Comparison of ENCODE assay signal across 21 cellular contexts in the genomic region with DNA sequence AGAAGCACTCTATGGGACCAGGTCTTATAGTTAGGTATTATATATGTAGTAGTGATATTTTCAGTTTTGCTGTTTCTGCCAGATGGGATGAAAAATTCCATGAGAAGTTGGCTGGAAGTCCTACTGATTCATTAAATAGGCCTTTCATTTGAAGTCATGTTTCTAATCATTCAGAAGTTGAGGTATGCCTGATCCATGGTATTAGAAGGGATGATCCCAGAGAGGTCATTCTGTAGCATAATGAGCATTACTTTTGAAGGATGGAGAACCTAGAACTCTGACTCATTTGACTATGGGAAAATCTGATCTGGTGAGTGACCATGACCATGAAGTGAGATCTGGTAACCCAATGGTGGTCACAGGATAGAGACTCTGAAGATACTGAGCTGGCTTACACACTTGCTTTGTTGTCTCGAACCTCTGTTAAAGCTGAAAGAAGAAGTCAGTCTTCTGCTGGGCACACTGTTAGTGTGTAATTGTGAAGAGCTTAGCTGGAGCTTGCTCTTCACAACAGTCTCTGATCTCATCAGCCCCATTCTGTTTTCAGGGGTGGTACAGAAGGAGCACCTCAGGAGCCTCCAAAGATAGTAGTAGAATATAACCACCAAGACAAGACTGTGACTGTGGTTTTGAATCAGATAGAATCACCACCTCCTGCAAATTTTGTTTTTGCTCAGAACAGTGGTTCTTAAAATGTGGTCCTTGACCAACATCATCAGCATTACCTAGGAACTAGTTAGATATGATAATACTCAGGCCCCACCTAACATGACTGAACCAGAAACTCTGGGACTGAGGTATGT. TPM values are rescaled to one million over a fixed set of nuclear protein-coding genes. Genes with fewer than 3 reads are reported as not detected.
DNase-seq lines count a peak whose midpoint lies in the region; ATAC-seq, FAIRE-seq and TF ChIP-seq lines count a peak whose summit lies in the region.
"Had no signal": no experiment of that assay in that cellular context is flagged by ENCODE, and none has a peak within 500 bp of the region (broad histone marks: within the 10 kb centered on the region; RNA-seq: fewer than 3 reads in every experiment).

No MANE protein-coding gene starts in this region.

- H2AFZ ChIP-seq in mesenchymal stem cell (ENCODE audit: low read depth, low read length): no peak overlapping the region

- H3K9me3 ChIP-seq in left ventricle myocardium inferior (replicated peaks) (no peaks in the 10 kb centered on the region), heart left ventricle (no peaks in the 10 kb centered on the region), thyroid gland (no peaks in the 10 kb centered on the region), mesenchymal stem cell (ENCODE audit: control insufficient read depth, low read length) (no peaks in the 10 kb centered on the region)
- H3K9me3 ChIP-seq: breast epithelium had no signal

- H2AK5ac ChIP-seq in mesenchymal stem cell (ENCODE audit: low read length, severe bottlenecking): no peak overlapping the region

- no peaks in the 10 kb centered on the region for H3K27me3 ChIP-seq in left ventricle myocardium inferior (ENCODE audit: low read depth)
- H3K27me3 ChIP-seq in heart left ventricle: no peaks in the 10 kb centered on the region
- H3K27me3 ChIP-seq in thyroid gland: no peaks in the 10 kb centered on the region
- H3K27me3 ChIP-seq in mesenchymal stem cell (ENCODE audit: control insufficient read depth in 1 of 2, insufficient read depth in 1 of 2, low read length in 2 of 2): no peaks in the 10 kb centered on the region
- H3K27me3 ChIP-seq: breast epithelium had no signal

- H4K91ac ChIP-seq in mesenchymal stem cell (ENCODE audit: low read length): no peak overlapping the region

- H3K4ac ChIP-seq in mesenchymal stem cell (ENCODE audit: low read depth in 1 of 2, low read length in 2 of 2): no peak overlapping the region

- H3K18ac ChIP-seq in mesenchymal stem cell (ENCODE audit: low read depth in 1 of 2, low read length in 2 of 2): no peak overlapping the region

- ATAC-seq in heart left ventricle: no peak
- ATAC-seq in HG02852 (IDR thresholded peaks at IDR 0.05; ENCODE audit: unreplicated experiment): peak; percentile 39
- ATAC-seq: naive thymus-derived CD8-positive, alpha-beta T cell; Right ventricle myocardium inferior had no signal

- H3K14ac ChIP-seq in mesenchymal stem cell (ENCODE audit: low read length in 2 of 2): no peak overlapping the region

- H3K27ac ChIP-seq in left ventricle myocardium inferior (replicated peaks) (peak overlapping the region; percentile 4), heart left ventricle (no peak overlapping the region), thyroid gland (peak overlapping the region in 2 of 3 donors; percentile 78 to 93), mesenchymal stem cell (ENCODE audit: low read length, poor library complexity, severe bottlenecking) (no peak overlapping the region)
- H3K27ac ChIP-seq: breast epithelium, VCaP had no signal

- no peaks in the 10 kb centered on the region for H3K9me3 Mint-ChIP-seq in activated T-helper 2 cell treated with anti-CD3 and anti-CD28 coated beads, Interferon-gamma antibody, Interleukin-2, Interleukin-4, amounts not matched to agents 10 μg/mL and 5 μg/mL and 100 μg/mL, durations not matched to agents 14 hours and 24 hours and 36 hours
- H3K9me3 Mint-ChIP-seq: immature natural killer cell; naive thymus-derived CD8-positive, alpha-beta T cell had no signal

- H3K23ac ChIP-seq in mesenchymal stem cell (ENCODE audit: low read length in 2 of 2): no peak overlapping the region

- peak overlapping the region; percentile 66 for H3K27ac Mint-ChIP-seq in activated T-helper 2 cell treated with anti-CD3 and anti-CD28 coated beads, Interferon-gamma antibody, Interleukin-2, Interleukin-4, amounts not matched to agents 10 μg/mL and 5 μg/mL and 100 μg/mL, durations not matched to agents 14 hours and 24 hours and 36 hours
- H3K27ac Mint-ChIP-seq: activated naive CD8-positive, alpha-beta T cell had no signal

- H2BK15ac ChIP-seq in mesenchymal stem cell (ENCODE audit: low read depth, poor library complexity, severe bottlenecking): no peak overlapping the region

- peak overlapping the region; percentile 11 for H3K4me3 Mint-ChIP-seq in activated T-helper 2 cell treated with anti-CD3 and anti-CD28 coated beads, Interferon-gamma antibody, Interleukin-2, Interleukin-4, amounts not matched to agents 10 μg/mL and 5 μg/mL and 100 μg/mL, durations not matched to agents 14 hours and 24 hours and 36 hours (ENCODE audit: low read depth)
- H3K4me3 Mint-ChIP-seq: activated naive CD8-positive, alpha-beta T cell; immature natural killer cell; naive thymus-derived CD8-positive, alpha-beta T cell had no signal

- H4K8ac ChIP-seq in mesenchymal stem cell (ENCODE audit: low read length): no peak overlapping the region

- TF ChIP-seq CTCF in left ventricle myocardium inferior (IDR thresholded peaks at IDR 0.05; ENCODE audit: borderline replicate concordance) (no peak), heart left ventricle (IDR thresholded peaks at IDR 0.05) (no peak), thyroid gland (IDR thresholded peaks at IDR 0.05) (no peak)

- no peak overlapping the region for H3K9ac ChIP-seq in mesenchymal stem cell (ENCODE audit: low read length)

- intact Hi-C loops in left ventricle myocardium inferior (cut with micrococcal nuclease): no loop called here
- intact Hi-C loops in heart left ventricle (cut with DNase I): loop anchor here in 4 of 10 donors (10.0 kb wide), 3 partner anchors 55 to 255 kb away; a partner anchor contains a TSS
- intact Hi-C loops in activated T-helper 2 cell treated with anti-CD3 and anti-CD28 coated beads, Interferon-gamma antibody, Interleukin-2, Interleukin-4, amounts not matched to agents 10 μg/mL and 5 μg/mL and 100 μg/mL, durations not matched to agents 14 hours and 24 hours and 36 hours (cut with micrococcal nuclease): loop anchor here (1.0 to 5.0 kb wide), 2 partner anchors 8 to 737 kb away; no protein-coding TSS in a partner anchor
- intact Hi-C loops in thyroid gland (cut with DNase I): no loop called here

- H3K4me3 ChIP-seq in left ventricle myocardium inferior (no peak overlapping the region), heart left ventricle (no peak overlapping the region), thyroid gland (replicated peaks in 1 of 3) (no peak overlapping the region), mesenchymal stem cell (ENCODE audit: insufficient read depth in 1 of 2, low read depth in 1 of 2, low read length in 2 of 2) (no peak overlapping the region)
- H3K4me3 ChIP-seq: breast epithelium, lung had no signal

- H2BK120ac ChIP-seq in mesenchymal stem cell (ENCODE audit: low read depth, low read length): no peak overlapping the region

- DNase-seq in left ventricle myocardium inferior: no peak
- DNase-seq in heart left ventricle: no peak
- peak; percentile 14 for DNase-seq in activated T-helper 2 cell treated with anti-CD3 and anti-CD28 coated beads, Interferon-gamma antibody, Interleukin-2, Interleukin-4, amounts not matched to agents 10 μg/mL and 5 μg/mL and 100 μg/mL, durations not matched to agents 14 hours and 24 hours and 36 hours (ENCODE audit: low spot score)
- DNase-seq in thyroid gland: no peak
- DNase-seq in mesenteric fat pad (ENCODE audit: low spot score): no peak
- no peak for DNase-seq in urothelium cell line (ENCODE audit: low spot score)
- DNase-seq in mesenchymal stem cell: no peak
- DNase-seq: DND-41; erythroblast; immature natural killer cell; MV-4-11; naive thymus-derived CD8-positive, alpha-beta T cell; NCI-H2029; stimulated activated CD4-positive, alpha-beta T cell treated with anti-CD3 and anti-CD28 coated beads, Interleukin-2, amount 100 ng/mL, for 48 hours; T-helper 1 cell had no signal

- H2BK12ac ChIP-seq in mesenchymal stem cell (ENCODE audit: low read length in 2 of 2): no peak overlapping the region

- H3K4me1 ChIP-seq in left ventricle myocardium inferior (peaks cover 97% of the 10 kb centered on the region), heart left ventricle (peaks cover 4 to 89% (median 67%) of the 10 kb centered on the region in 12 donors), thyroid gland (peaks cover 57 to 83% of the 10 kb centered on the region in 2 donors), mesenchymal stem cell (ENCODE audit: control insufficient read depth, insufficient read depth, low read depth, low read length) (peaks cover 9% of the 10 kb centered on the region)
- H3K4me1 ChIP-seq: breast epithelium had no signal

- TF ChIP-seq POLR2A in heart left ventricle (IDR thresholded peaks at IDR 0.05) (no peak), thyroid gland (IDR thresholded peaks at IDR 0.05) (no peak)

- H3K4me1 Mint-ChIP-seq in activated T-helper 2 cell treated with anti-CD3 and anti-CD28 coated beads, Interferon-gamma antibody, Interleukin-2, Interleukin-4, amounts not matched to agents 10 μg/mL and 5 μg/mL and 100 μg/mL, durations not matched to agents 14 hours and 24 hours and 36 hours (ENCODE audit: low read depth): peaks cover 52% of the 10 kb centered on the region

- no peak overlapping the region for H3K4me2 ChIP-seq in mesenchymal stem cell (ENCODE audit: low read length, poor library complexity, severe bottlenecking)

- H3K36me3 Mint-ChIP-seq in activated T-helper 2 cell treated with anti-CD3 and anti-CD28 coated beads, Interferon-gamma antibody, Interleukin-2, Interleukin-4, amounts not matched to agents 10 μg/mL and 5 μg/mL and 100 μg/mL, durations not matched to agents 14 hours and 24 hours and 36 hours (ENCODE audit: low read depth): peaks cover 16% of the 10 kb centered on the region

- WGBS in heart left ventricle, 4 donors: 73 to 100% (median 95%) methylated on average over 1 of the region's 1 CpG
- 92 to 100% methylated on average over 1 of the region's 1 CpG for WGBS in thyroid gland, 2 donors
- WGBS in mesenchymal stem cell: 100% methylated on average over 1 of the region's 1 CpG

- peaks cover 17% of the 10 kb centered on the region for H3K79me1 ChIP-seq in mesenchymal stem cell (replicated peaks; ENCODE audit: low read length, poor library complexity, severe bottlenecking)

- H2BK5ac ChIP-seq in mesenchymal stem cell (ENCODE audit: low read depth, low read length, poor library complexity, severe bottlenecking): no peak overlapping the region

- H3K27me3 Mint-ChIP-seq in activated T-helper 2 cell treated with anti-CD3 and anti-CD28 coated beads, Interferon-gamma antibody, Interleukin-2, Interleukin-4, amounts not matched to agents 10 μg/mL and 5 μg/mL and 100 μg/mL, durations not matched to agents 14 hours and 24 hours and 36 hours (ENCODE audit: low read depth): no peaks in the 10 kb centered on the region
- H3K27me3 Mint-ChIP-seq: activated naive CD8-positive, alpha-beta T cell; naive thymus-derived CD8-positive, alpha-beta T cell had no signal

- H3K36me3 ChIP-seq in left ventricle myocardium inferior: peaks cover 28% of the 10 kb centered on the region
- H3K36me3 ChIP-seq in heart left ventricle: peaks cover 0 to 56% (median 35%) of the 10 kb centered on the region in 9 donors
- peaks cover 0 to 14% of the 10 kb centered on the region in 2 donors for H3K36me3 ChIP-seq in thyroid gland
- H3K36me3 ChIP-seq in mesenchymal stem cell (ENCODE audit: control insufficient read depth in 1 of 2, insufficient read depth in 2 of 2, low read depth in 1 of 2, low read length in 2 of 2): peaks cover 8 to 47% of the 10 kb centered on the region in 2 experiments
- H3K36me3 ChIP-seq: breast epithelium had no signal

- FAIRE-seq in urothelium cell line (lab: Jason Lieb, UNC): no peak

RNA-seq across cellular contexts. Expression of a gene that starts 9.0 kb away (rescaled TPM):
- total RNA-seq in left ventricle myocardium inferior (718 TPM), heart left ventricle (1,000 to 10,000 TPM in 1 of 9 donors, 100 to 1,000 TPM in 8; 408 to 1,027 (median 747) TPM), thyroid gland (100 to 1,000 TPM; 146 to 366 (median 307) TPM), mesenteric fat pad (418 TPM)
- polyA plus RNA-seq in heart left ventricle: 1,000 to 10,000 TPM in 1 of 2 donors, 100 to 1,000 TPM in 1; 399 to 1,314 TPM
- 63.6 and 63.7 TPM in 2 replicates for total RNA-seq in activated T-helper 2 cell treated with anti-CD3 and anti-CD28 coated beads, Interferon-gamma antibody, Interleukin-2, Interleukin-4, amounts not matched to agents 10 μg/mL and 5 μg/mL and 100 μg/mL, durations not matched to agents 14 hours and 24 hours and 36 hours
- polyA plus RNA-seq in mesenchymal stem cell (2013, experiment 1 of 2): 532 TPM
- 548 TPM for polyA plus RNA-seq in mesenchymal stem cell (2013, experiment 2 of 2)

RNA-seq across cellular contexts. Expression of a gene that starts 58.3 kb away (rescaled TPM):
- 63.2 TPM for total RNA-seq in left ventricle myocardium inferior
- total RNA-seq in heart left ventricle: 10 to 100 TPM; 51.1 to 77.0 (median 66.1) TPM
- 10 to 100 TPM; 21.6 to 41.6 TPM for polyA plus RNA-seq in heart left ventricle
- total RNA-seq in activated T-helper 2 cell treated with anti-CD3 and anti-CD28 coated beads, Interferon-gamma antibody, Interleukin-2, Interleukin-4, amounts not matched to agents 10 μg/mL and 5 μg/mL and 100 μg/mL, durations not matched to agents 14 hours and 24 hours and 36 hours: 43.3 and 47.4 TPM in 2 replicates
- 100 to 1,000 TPM in 3 of 4 donors, 10 to 100 TPM in 1; 99.7 to 348 (median 192) TPM for total RNA-seq in thyroid gland
- total RNA-seq in mesenteric fat pad: 119 TPM
- polyA plus RNA-seq in mesenchymal stem cell (2013, experiment 1 of 2): 54.9 TPM
- polyA plus RNA-seq in mesenchymal stem cell (2013, experiment 2 of 2): 56.0 TPM

Comparison
In these comparisons a context has a peak if more than half of its experiments do, and no peak if none do; other contexts are left out.
1. H3K27ac ChIP-seq: peak in left ventricle myocardium inferior (single experiment) and thyroid gland (2 of 3); none in heart left ventricle (0 of 12) and mesenchymal stem cell (single experiment).